ENCODE assay signal across 1 cellular context in genomic region chr15:31337352-31338031, GRCh38.
TF ChIP-seq lines count a peak whose summit lies in the region.

No MANE protein-coding gene starts in this region.

TF ChIP-seq in GM12878, 131 proteins besides CTCF, POLR2A, EP300 and RAD21:
- no peak for TF ChIP-seq SMC3 (IDR thresholded peaks at IDR 0.05; ENCODE audit: borderline replicate concordance, low read length)
- TF ChIP-seq ZNF384 (IDR thresholded peaks at IDR 0.05; ENCODE audit: borderline replicate concordance, low read depth, low read length): no peak
- no peak for TF ChIP-seq ZBTB33 (IDR thresholded peaks at IDR 0.05)
- TF ChIP-seq YY1 (IDR thresholded peaks at IDR 0.05; ENCODE audit: low read depth, low read length): no peak
- no peak for TF ChIP-seq PAX5 (IDR thresholded peaks at IDR 0.05; ENCODE audit: borderline replicate concordance, low read depth, low read length)
- no peak for TF ChIP-seq BHLHE40 (IDR thresholded peaks at IDR 0.05; ENCODE audit: borderline replicate concordance in 1 of 2, low read depth in 2 of 2, low read length in 1 of 2)
- no peak for TF ChIP-seq STAT1 (conservative IDR thresholded peaks at IDR 0.05)
- no peak for TF ChIP-seq E2F8 (IDR thresholded peaks at IDR 0.05; ENCODE audit: low read depth, partially characterized antibody)
- no peak for TF ChIP-seq TBL1XR1 (IDR thresholded peaks at IDR 0.05; ENCODE audit: low read depth, low read length)
- no peak for TF ChIP-seq RB1 (IDR thresholded peaks at IDR 0.05; ENCODE audit: borderline replicate concordance)
- no peak for TF ChIP-seq ZZZ3 (IDR thresholded peaks at IDR 0.05; ENCODE audit: control insufficient read depth, insufficient read length, low read depth)
- no peak for TF ChIP-seq E4F1 (IDR thresholded peaks at IDR 0.05; ENCODE audit: borderline replicate concordance, partially characterized antibody)
- TF ChIP-seq ASH2L (IDR thresholded peaks at IDR 0.05; ENCODE audit: borderline replicate concordance, low read depth): no peak
- no peak for TF ChIP-seq CEBPZ (IDR thresholded peaks at IDR 0.05; ENCODE audit: low read depth, low read length)
- TF ChIP-seq MTA3 (IDR thresholded peaks at IDR 0.05; ENCODE audit: borderline replicate concordance, low read length): no peak
- TF ChIP-seq CBFB (IDR thresholded peaks at IDR 0.05; ENCODE audit: low read depth): no peak
- TF ChIP-seq HDAC6 (IDR thresholded peaks at IDR 0.05; ENCODE audit: unreplicated experiment): no peak
